In genomic region chr3:195691596-195692360, GRCh38 we compare ENCODE assay signal across 1 cellular context.
TF ChIP-seq lines count a peak whose summit lies in the region.

No MANE protein-coding gene starts in this region.

TF ChIP-seq in Ishikawa, 13 proteins besides CTCF, POLR2A, EP300 and RAD21:
- TF ChIP-seq REST (IDR thresholded peaks at IDR 0.05; ENCODE audit: low read depth) = peak; percentile 44; the same call in 1 of the 2 replicates
